ENCODE assay signal across 1 cellular context in the genomic region with DNA sequence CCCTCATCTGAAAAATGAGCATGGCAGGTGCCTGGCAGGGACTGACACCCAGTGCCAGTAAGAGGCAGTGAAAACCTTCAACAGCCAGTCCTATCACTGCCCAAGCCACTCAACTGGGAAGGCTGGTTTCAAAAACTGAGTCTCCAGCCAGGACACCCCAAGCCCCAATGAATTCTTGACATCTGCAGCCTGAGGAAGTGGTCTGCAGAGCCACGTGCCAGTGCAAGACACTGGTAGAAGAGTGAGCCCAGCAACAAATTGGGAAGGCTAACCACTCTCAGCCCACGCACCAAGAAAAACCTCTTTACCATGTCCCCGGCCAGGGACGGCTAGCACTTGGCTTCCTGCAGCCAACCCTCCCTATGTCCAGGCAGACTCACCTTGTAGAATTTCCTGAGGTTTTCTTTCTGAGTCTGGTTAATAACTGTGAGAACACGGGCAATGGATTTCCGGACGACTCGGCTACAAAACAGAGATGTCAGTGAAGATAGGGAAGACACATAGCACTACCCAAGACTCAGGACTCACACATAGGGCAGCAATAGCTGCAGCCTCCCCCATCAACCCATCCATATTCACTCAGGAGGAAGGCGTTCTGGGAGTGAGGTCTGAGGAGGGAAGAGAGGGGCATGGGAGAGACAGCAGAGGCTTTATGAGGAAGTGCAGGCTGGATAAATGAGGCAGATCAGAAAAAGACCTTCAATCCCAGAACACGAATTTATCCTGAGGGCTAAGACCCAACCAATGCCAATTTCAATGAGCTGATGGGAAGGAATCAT.
A peak's percentile ranks its signal among the peaks of the same experiment; 100 is the strongest.
TF ChIP-seq lines count a peak whose summit lies in the region.

No MANE protein-coding gene starts in this region.

TF ChIP-seq in K562, 482 proteins besides CTCF, POLR2A, EP300 and RAD21:
- TF ChIP-seq MYNN (IDR thresholded peaks at IDR 0.05) = no peak
- TF ChIP-seq MYNN (CRISPR knock-in tag; IDR thresholded peaks at IDR 0.05) = 0 out of 2 replicates have a peak, but pooled peaks have one; percentile 17
- TF ChIP-seq, protein P1, sequence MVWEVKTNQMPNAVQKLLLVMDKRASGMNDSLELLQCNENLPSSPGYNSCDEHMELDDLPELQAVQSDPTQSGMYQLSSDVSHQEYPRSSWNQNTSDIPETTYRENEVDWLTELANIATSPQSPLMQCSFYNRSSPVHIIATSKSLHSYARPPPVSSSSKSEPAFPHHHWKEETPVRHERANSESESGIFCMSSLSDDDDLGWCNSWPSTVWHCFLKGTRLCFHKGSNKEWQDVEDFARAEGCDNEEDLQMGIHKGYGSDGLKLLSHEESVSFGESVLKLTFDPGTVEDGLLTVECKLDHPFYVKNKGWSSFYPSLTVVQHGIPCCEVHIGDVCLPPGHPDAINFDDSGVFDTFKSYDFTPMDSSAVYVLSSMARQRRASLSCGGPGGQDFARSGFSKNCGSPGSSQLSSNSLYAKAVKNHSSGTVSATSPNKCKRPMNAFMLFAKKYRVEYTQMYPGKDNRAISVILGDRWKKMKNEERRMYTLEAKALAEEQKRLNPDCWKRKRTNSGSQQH (CRISPR knock-in tag; IDR thresholded peaks at IDR 0.05) = peak; percentile 27; the same call in 1 of the 2 replicates
- 0 out of 2 replicates have a peak, but pooled peaks have one; percentile 40 for TF ChIP-seq SUPT5H (IDR thresholded peaks at IDR 0.05)
- TF ChIP-seq ZNF717 (CRISPR knock-in tag; IDR thresholded peaks at IDR 0.05) = no peak
- 0 out of 2 replicates have a peak, but pooled peaks have one; percentile 20 for TF ChIP-seq POLR2AphosphoS2 (IDR thresholded peaks at IDR 0.05; ENCODE audit: low read length)
- TF ChIP-seq SPI1 (IDR thresholded peaks at IDR 0.05; ENCODE audit: borderline replicate concordance, low read depth, low read length) = peak; percentile 52; the same call in 1 of the 2 replicates
- peak; percentile 15; the same call in 1 of the 2 replicates for TF ChIP-seq RBFOX2 (IDR thresholded peaks at IDR 0.05; ENCODE audit: low read depth, low read length)
- peak; percentile 65; the same call in 1 of the 2 replicates for TF ChIP-seq SP1 (CRISPR knock-in tag; IDR thresholded peaks at IDR 0.05)
- TF ChIP-seq ZNF3 (CRISPR knock-in tag; IDR thresholded peaks at IDR 0.05) = no peak
- TF ChIP-seq KAT7 (CRISPR knock-in tag; IDR thresholded peaks at IDR 0.05; ENCODE audit: borderline replicate concordance) = no peak
- peak; percentile 51 for TF ChIP-seq SIRT6 (IDR thresholded peaks at IDR 0.05; ENCODE audit: low read depth, low read length)
- no peak for TF ChIP-seq SIX5 (IDR thresholded peaks at IDR 0.05; ENCODE audit: borderline replicate concordance in 1 of 2, insufficient read depth in 1 of 2, low read depth in 1 of 2, low read length in 2 of 2)
- no peak for TF ChIP-seq MAFK (IDR thresholded peaks at IDR 0.05; ENCODE audit: low read length)
- TF ChIP-seq, protein P2, sequence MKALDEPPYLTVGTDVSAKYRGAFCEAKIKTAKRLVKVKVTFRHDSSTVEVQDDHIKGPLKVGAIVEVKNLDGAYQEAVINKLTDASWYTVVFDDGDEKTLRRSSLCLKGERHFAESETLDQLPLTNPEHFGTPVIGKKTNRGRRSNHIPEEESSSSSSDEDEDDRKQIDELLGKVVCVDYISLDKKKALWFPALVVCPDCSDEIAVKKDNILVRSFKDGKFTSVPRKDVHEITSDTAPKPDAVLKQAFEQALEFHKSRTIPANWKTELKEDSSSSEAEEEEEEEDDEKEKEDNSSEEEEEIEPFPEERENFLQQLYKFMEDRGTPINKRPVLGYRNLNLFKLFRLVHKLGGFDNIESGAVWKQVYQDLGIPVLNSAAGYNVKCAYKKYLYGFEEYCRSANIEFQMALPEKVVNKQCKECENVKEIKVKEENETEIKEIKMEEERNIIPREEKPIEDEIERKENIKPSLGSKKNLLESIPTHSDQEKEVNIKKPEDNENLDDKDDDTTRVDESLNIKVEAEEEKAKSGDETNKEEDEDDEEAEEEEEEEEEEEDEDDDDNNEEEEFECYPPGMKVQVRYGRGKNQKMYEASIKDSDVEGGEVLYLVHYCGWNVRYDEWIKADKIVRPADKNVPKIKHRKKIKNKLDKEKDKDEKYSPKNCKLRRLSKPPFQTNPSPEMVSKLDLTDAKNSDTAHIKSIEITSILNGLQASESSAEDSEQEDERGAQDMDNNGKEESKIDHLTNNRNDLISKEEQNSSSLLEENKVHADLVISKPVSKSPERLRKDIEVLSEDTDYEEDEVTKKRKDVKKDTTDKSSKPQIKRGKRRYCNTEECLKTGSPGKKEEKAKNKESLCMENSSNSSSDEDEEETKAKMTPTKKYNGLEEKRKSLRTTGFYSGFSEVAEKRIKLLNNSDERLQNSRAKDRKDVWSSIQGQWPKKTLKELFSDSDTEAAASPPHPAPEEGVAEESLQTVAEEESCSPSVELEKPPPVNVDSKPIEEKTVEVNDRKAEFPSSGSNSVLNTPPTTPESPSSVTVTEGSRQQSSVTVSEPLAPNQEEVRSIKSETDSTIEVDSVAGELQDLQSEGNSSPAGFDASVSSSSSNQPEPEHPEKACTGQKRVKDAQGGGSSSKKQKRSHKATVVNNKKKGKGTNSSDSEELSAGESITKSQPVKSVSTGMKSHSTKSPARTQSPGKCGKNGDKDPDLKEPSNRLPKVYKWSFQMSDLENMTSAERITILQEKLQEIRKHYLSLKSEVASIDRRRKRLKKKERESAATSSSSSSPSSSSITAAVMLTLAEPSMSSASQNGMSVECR (CRISPR knock-in tag; IDR thresholded peaks at IDR 0.05) = peak; percentile 53; the same call in 1 of the 2 replicates
